1 cellular context compared by ENCODE assay signal in the genomic region with DNA sequence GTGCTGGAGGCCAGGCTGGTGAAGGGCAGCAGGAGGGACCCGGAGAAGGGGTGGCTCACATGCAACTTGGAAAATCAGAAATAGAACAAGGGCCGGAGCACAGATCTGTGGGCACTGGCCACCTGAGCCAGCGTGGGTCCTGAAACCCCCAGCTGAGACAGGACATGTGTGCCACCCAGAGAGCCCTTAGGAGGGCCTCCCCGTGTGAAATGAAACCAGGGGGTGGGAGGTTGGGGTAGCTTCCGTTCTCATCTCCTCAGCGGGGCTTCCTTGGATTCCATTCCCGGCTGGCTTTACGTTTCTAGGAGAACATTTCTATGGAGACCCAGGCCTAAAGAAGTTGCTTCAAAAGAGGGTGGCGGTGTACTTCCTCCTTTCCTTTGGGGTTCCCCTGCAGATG.
TF ChIP-seq lines count a peak whose summit lies in the region.

No MANE protein-coding gene starts in this region.

TF ChIP-seq in HepG2, 621 proteins besides CTCF, POLR2A, EP300 and RAD21 (continued from another document):
- TF ChIP-seq, protein P1, sequence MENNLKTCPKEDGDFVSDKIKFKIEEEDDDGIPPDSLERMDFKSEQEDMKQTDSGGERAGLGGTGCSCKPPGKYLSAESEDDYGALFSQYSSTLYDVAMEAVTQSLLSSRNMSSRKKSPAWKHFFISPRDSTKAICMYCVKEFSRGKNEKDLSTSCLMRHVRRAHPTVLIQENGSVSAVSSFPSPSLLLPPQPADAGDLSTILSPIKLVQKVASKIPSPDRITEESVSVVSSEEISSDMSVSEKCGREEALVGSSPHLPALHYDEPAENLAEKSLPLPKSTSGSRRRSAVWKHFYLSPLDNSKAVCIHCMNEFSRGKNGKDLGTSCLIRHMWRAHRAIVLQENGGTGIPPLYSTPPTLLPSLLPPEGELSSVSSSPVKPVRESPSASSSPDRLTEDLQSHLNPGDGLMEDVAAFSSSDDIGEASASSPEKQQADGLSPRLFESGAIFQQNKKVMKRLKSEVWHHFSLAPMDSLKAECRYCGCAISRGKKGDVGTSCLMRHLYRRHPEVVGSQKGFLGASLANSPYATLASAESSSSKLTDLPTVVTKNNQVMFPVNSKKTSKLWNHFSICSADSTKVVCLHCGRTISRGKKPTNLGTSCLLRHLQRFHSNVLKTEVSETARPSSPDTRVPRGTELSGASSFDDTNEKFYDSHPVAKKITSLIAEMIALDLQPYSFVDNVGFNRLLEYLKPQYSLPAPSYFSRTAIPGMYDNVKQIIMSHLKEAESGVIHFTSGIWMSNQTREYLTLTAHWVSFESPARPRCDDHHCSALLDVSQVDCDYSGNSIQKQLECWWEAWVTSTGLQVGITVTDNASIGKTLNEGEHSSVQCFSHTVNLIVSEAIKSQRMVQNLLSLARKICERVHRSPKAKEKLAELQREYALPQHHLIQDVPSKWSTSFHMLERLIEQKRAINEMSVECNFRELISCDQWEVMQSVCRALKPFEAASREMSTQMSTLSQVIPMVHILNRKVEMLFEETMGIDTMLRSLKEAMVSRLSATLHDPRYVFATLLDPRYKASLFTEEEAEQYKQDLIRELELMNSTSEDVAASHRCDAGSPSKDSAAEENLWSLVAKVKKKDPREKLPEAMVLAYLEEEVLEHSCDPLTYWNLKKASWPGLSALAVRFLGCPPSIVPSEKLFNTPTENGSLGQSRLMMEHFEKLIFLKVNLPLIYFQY (CRISPR knock-in tag; IDR thresholded peaks at IDR 0.05; ENCODE audit: borderline replicate concordance), result no peak
